Comparison of ENCODE assay signal across 8 cellular contexts in genomic region chrX:71622347-71623104, GRCh38. TPM values are rescaled to one million over a fixed set of nuclear protein-coding genes. Genes with fewer than 3 reads are reported as not detected.
A peak's percentile ranks its signal among the peaks of the same experiment; 100 is the strongest.
DNase-seq lines count a peak whose midpoint lies in the region; ATAC-seq and TF ChIP-seq lines count a peak whose summit lies in the region.

No MANE protein-coding gene starts in this region.

- TF ChIP-seq POLR2A in right lobe of liver (IDR thresholded peaks at IDR 0.05), result no peak

- no peaks in the 10 kb centered on the region for H4K20me1 ChIP-seq in Loucy (ENCODE audit: insufficient read depth, low read length, poor library complexity, severe bottlenecking)

- H3K27me3 ChIP-seq in Loucy (ENCODE audit: insufficient read depth, low read length, poor library complexity, severe bottlenecking) (no peaks in the 10 kb centered on the region), right lobe of liver (no peaks in the 10 kb centered on the region)

- peaks cover 5% of the 10 kb centered on the region; the same call in 1 of the 2 replicates for H3F3A ChIP-seq in Loucy (ENCODE audit: low read depth)

- H3K9me3 ChIP-seq in Loucy (ENCODE audit: insufficient read depth, low read depth, low read length), result no peaks in the 10 kb centered on the region
- H3K9me3 ChIP-seq in right lobe of liver, result no peaks in the 10 kb centered on the region

- H3K36me3 ChIP-seq in Loucy (ENCODE audit: insufficient read depth, low read length), result no peaks in the 10 kb centered on the region
- no peaks in the 10 kb centered on the region for H3K36me3 ChIP-seq in right lobe of liver

- no peaks in the 10 kb centered on the region for H3K9me2 ChIP-seq in Loucy (replicated peaks; ENCODE audit: low read depth, low read length)

- H3K4me2 ChIP-seq in Loucy (ENCODE audit: low read depth, low read length, poor library complexity, severe bottlenecking), result peak overlapping the region; percentile 69

- H3K27me3 Mint-ChIP-seq in activated CD4-positive, alpha-beta T cell treated with anti-CD3 and anti-CD28 coated beads, Interleukin-2, amount 10 ng/mL, durations not matched to agents 24 days and 14 days, result no peaks in the 10 kb centered on the region
- H3K27me3 Mint-ChIP-seq in chondrocyte (ENCODE audit: low read depth), result no peaks in the 10 kb centered on the region

- no peak overlapping the region for H2AFZ ChIP-seq in Loucy (ENCODE audit: low read length)

- peak overlapping the region; percentile 76 for H3K4me3 Mint-ChIP-seq in activated CD4-positive, alpha-beta T cell treated with anti-CD3 and anti-CD28 coated beads, Interleukin-2, amount 10 ng/mL, durations not matched to agents 24 days and 14 days
- no peak overlapping the region for H3K4me3 Mint-ChIP-seq in chondrocyte (ENCODE audit: unreplicated experiment)

- 0 out of 2 replicates have a peak, but pooled peaks cover 7% of the 10 kb centered on the region for H3K79me2 ChIP-seq in Loucy (ENCODE audit: insufficient read depth, low read length)

- H3K27ac ChIP-seq in right lobe of liver, result peak overlapping the region in 1 of 3 donors; percentile 21

- peaks cover 11% of the 10 kb centered on the region for H3K36me3 Mint-ChIP-seq in activated CD4-positive, alpha-beta T cell treated with anti-CD3 and anti-CD28 coated beads, Interleukin-2, amount 10 ng/mL, durations not matched to agents 24 days and 14 days (ENCODE audit: low read depth)
- peaks cover 1% of the 10 kb centered on the region for H3K36me3 Mint-ChIP-seq in chondrocyte (ENCODE audit: low read depth)

- intact Hi-C loops in activated CD4-positive, alpha-beta T cell treated with anti-CD3 and anti-CD28 coated beads, Interleukin-2, amount 10 ng/mL, durations not matched to agents 24 days and 14 days (cut with micrococcal nuclease), result no loop called here
- intact Hi-C loops in right lobe of liver (cut with DNase I), result no loop called here

- H3K9me3 Mint-ChIP-seq in activated CD4-positive, alpha-beta T cell treated with anti-CD3 and anti-CD28 coated beads, Interleukin-2, amount 10 ng/mL, durations not matched to agents 24 days and 14 days, result no peaks in the 10 kb centered on the region
- H3K9me3 Mint-ChIP-seq in chondrocyte (ENCODE audit: low read depth), result no peaks in the 10 kb centered on the region

- peak; percentile 56 for ATAC-seq in GM21723 (IDR thresholded peaks at IDR 0.05; ENCODE audit: unreplicated experiment)
- peak; percentile 76 to 85 (median 81) for ATAC-seq in right lobe of liver

- H3K4me3 ChIP-seq in Loucy (ENCODE audit: low read length, poor library complexity, severe bottlenecking) (peak overlapping the region; percentile 56), right lobe of liver (no peak overlapping the region)

- H3K9ac ChIP-seq in Loucy (ENCODE audit: low read depth, low read length, poor library complexity, severe bottlenecking), result peak overlapping the region; percentile 85

- H3K27ac Mint-ChIP-seq in activated CD4-positive, alpha-beta T cell treated with anti-CD3 and anti-CD28 coated beads, Interleukin-2, amount 10 ng/mL, durations not matched to agents 24 days and 14 days, result peak overlapping the region; percentile 95
- H3K27ac Mint-ChIP-seq in chondrocyte (ENCODE audit: unreplicated experiment), result peak overlapping the region; percentile 74

- TF ChIP-seq CTCF in Loucy (conservative IDR thresholded peaks at IDR 0.05; ENCODE audit: low read length) (peak; percentile 39), chondrocyte (IDR thresholded peaks at IDR 0.05) (peak; percentile 44), right lobe of liver (IDR thresholded peaks at IDR 0.05) (peak in 3 of 4 donors; percentile 6 to 16 (median 8))

- H3K4me1 Mint-ChIP-seq in activated CD4-positive, alpha-beta T cell treated with anti-CD3 and anti-CD28 coated beads, Interleukin-2, amount 10 ng/mL, durations not matched to agents 24 days and 14 days, result peaks cover 56% of the 10 kb centered on the region
- H3K4me1 Mint-ChIP-seq in chondrocyte (ENCODE audit: low read depth), result peaks cover 7% of the 10 kb centered on the region

- WGBS in right lobe of liver (ENCODE audit: insufficient coverage, low coverage, low lambda C conversion rate, missing lambda C conversion rate), result 68% methylated on average over 7 of the region's 15 CpGs

- DNase-seq in ELF-1 (ENCODE audit: low read depth, low spot score) (peak; percentile 83), chondrocyte (ENCODE audit: low spot score) (no peak), right lobe of liver (peak; percentile 56 to 66 (median 59)), COR-L47 (lab: John Stamatoyannopoulos, UW) (no peak)
- peak; percentile 86 for DNase-seq in activated CD4-positive, alpha-beta T cell treated with anti-CD3 and anti-CD28 coated beads, Interleukin-2, amount 10 ng/mL, durations not matched to agents 24 days and 14 days
- DNase-seq in stimulated activated CD8-positive, alpha-beta memory T cell treated with anti-CD3 and anti-CD28 coated beads, Interleukin-12 subunit alpha, Interleukin-12 subunit beta, amount 100 ng/mL, for 24 hours (ENCODE audit: extremely low read depth), result peak; percentile 27

- H3K4me1 ChIP-seq in Loucy (ENCODE audit: insufficient read depth, low read length, poor library complexity, severe bottlenecking), result peaks cover 52% of the 10 kb centered on the region
- no peaks in the 10 kb centered on the region for H3K4me1 ChIP-seq in right lobe of liver

RNA-seq across cellular contexts. Expression of gene CXCR3, which starts 4.2 kb away (rescaled TPM):
- 34.5 and 35.2 TPM in 2 replicates for total RNA-seq in activated CD4-positive, alpha-beta T cell treated with anti-CD3 and anti-CD28 coated beads, Interleukin-2, amount 10 ng/mL, durations not matched to agents 24 days and 14 days
- not detected in 3 replicates for total RNA-seq in chondrocyte
- total RNA-seq in right lobe of liver, result under 1 TPM in 1 of 6 experiments, not detected in 5; 0.13 TPM

RNA-seq across cellular contexts. Expression of gene GCNA, which starts 44.3 kb away (rescaled TPM):
- total RNA-seq in activated CD4-positive, alpha-beta T cell treated with anti-CD3 and anti-CD28 coated beads, Interleukin-2, amount 10 ng/mL, durations not matched to agents 24 days and 14 days, result 3.3 and 4.5 TPM in 2 replicates
- total RNA-seq in chondrocyte, result 3.1 to 4.2 TPM (median 3.2 TPM) in 3 replicates
- total RNA-seq in right lobe of liver, result 1 to 10 TPM in 3 of 6 experiments, under 1 TPM in 3; 0.37 to 1.7 (median 0.95) TPM

Comparison
In these comparisons a context has a peak if more than half of its experiments do, and no peak if none do; other contexts are left out.
1. DNase-seq: peak in ELF-1 (single experiment), activated CD4-positive, alpha-beta T cell treated with anti-CD3 and anti-CD28 coated beads, Interleukin-2, amount 10 ng/mL, durations not matched to agents 24 days and 14 days (single experiment), right lobe of liver (3 of 3) and stimulated activated CD8-positive, alpha-beta memory T cell treated with anti-CD3 and anti-CD28 coated beads, Interleukin-12 subunit alpha, Interleukin-12 subunit beta, amount 100 ng/mL, for 24 hours (single experiment); none in chondrocyte (single experiment) and COR-L47 (single experiment).
2. RNA of gene CXCR3, which starts 4.2 kb away (total RNA-seq): 34.5 to 35.2 TPM in activated CD4-positive, alpha-beta T cell treated with anti-CD3 and anti-CD28 coated beads, Interleukin-2, amount 10 ng/mL, durations not matched to agents 24 days and 14 days; not detected in chondrocyte and 0.13 TPM in right lobe of liver; every median in the first group is over 10 times any median in the second.
3. Peak in every context shown above with its lines, with median percentiles within 50 percentile points of each other: CTCF ChIP-seq.